32 cellular contexts compared by ENCODE assay signal in genomic region chr3:139518296-139518695, GRCh38. TPM values are rescaled to one million over a fixed set of nuclear protein-coding genes. Genes with fewer than 3 reads are reported as not detected.
"Had no signal": no experiment of that assay in that cellular context is flagged by ENCODE, and none has a peak within 500 bp of the region (broad histone marks: within the 10 kb centered on the region; RNA-seq: fewer than 3 reads in every experiment).

No MANE protein-coding gene starts in this region.

- H3K4me3 ChIP-seq: ascending aorta, breast epithelium, cardiac muscle cell, colonic mucosa, gastrocnemius medialis had no signal

- H3K27ac ChIP-seq: ascending aorta, breast epithelium, cardiac muscle cell, colonic mucosa, foreskin keratinocyte, gastrocnemius medialis had no signal

- H3K27me3 Mint-ChIP-seq: activated B cell treated with CpG ODN at 0.5 μM for 24 hours; activated CD4-positive, alpha-beta memory T cell treated with anti-CD3 and anti-CD28 coated beads, Interleukin-2, amount 10 ng/mL, durations not matched to agents 7 days and 5 days; activated CD4-positive, alpha-beta T cell treated with anti-CD3 and anti-CD28 coated beads, Interleukin-2, amount 10 ng/mL, durations not matched to agents 7 days and 5 days; activated T-cell treated with anti-CD3 and anti-CD28 coated beads, Interleukin-2, amount 50 U/mL, for 24 hours; brain had no signal

- H3K4me1 Mint-ChIP-seq: activated B cell treated with CpG ODN at 0.5 μM for 24 hours; activated CD4-positive, alpha-beta memory T cell treated with anti-CD3 and anti-CD28 coated beads, Interleukin-2, amount 10 ng/mL, durations not matched to agents 7 days and 5 days; activated CD4-positive, alpha-beta T cell treated with anti-CD3 and anti-CD28 coated beads, Interleukin-2, amount 10 ng/mL, durations not matched to agents 7 days and 5 days; activated naive CD4-positive, alpha-beta T cell treated with anti-CD3 and anti-CD28 coated beads, Interleukin-2, amount 10 ng/mL, durations not matched to agents 7 days and 5 days; activated naive CD8-positive, alpha-beta T cell treated with anti-CD3 and anti-CD28 coated beads, Interleukin-2, amount 10 ng/mL, durations not matched to agents 7 days and 5 days; brain had no signal

- H3K9me3 Mint-ChIP-seq: activated B cell treated with CpG ODN at 0.5 μM for 24 hours; activated CD4-positive, alpha-beta memory T cell treated with anti-CD3 and anti-CD28 coated beads, Interleukin-2, amount 10 ng/mL, durations not matched to agents 7 days and 5 days; activated CD4-positive, alpha-beta T cell treated with anti-CD3 and anti-CD28 coated beads, Interleukin-2, amount 10 ng/mL, durations not matched to agents 7 days and 5 days; activated naive CD4-positive, alpha-beta T cell treated with anti-CD3 and anti-CD28 coated beads, Interleukin-2, amount 10 ng/mL, durations not matched to agents 7 days and 5 days; activated naive CD4-positive, alpha-beta T cell treated with anti-CD3 and anti-CD28 coated beads, Interleukin-2, amount 50 U/mL, for 72 hours; activated naive CD8-positive, alpha-beta T cell treated with anti-CD3 and anti-CD28 coated beads, Interleukin-2, amount 10 ng/mL, durations not matched to agents 7 days and 5 days; activated T-cell treated with anti-CD3 and anti-CD28 coated beads, Interleukin-2, amount 50 U/mL, for 24 hours; activated T-cell treated with anti-CD3 and anti-CD28 coated beads, Interleukin-2, amount 50 U/mL, for 72 hours; brain; T-helper 2 cell treated with Interferon-gamma antibody and Interleukin-4, amounts not matched to agents 5 μg/mL and 100 μg/mL, for 36 hours had no signal

- H3K27ac Mint-ChIP-seq: activated B cell treated with CpG ODN at 0.5 μM for 24 hours; activated CD4-positive, alpha-beta memory T cell treated with anti-CD3 and anti-CD28 coated beads, Interleukin-2, amount 10 ng/mL, durations not matched to agents 7 days and 5 days; activated CD4-positive, alpha-beta T cell treated with anti-CD3 and anti-CD28 coated beads, Interleukin-2, amount 10 ng/mL, durations not matched to agents 7 days and 5 days; activated naive CD4-positive, alpha-beta T cell treated with anti-CD3 and anti-CD28 coated beads, Interleukin-2, amount 10 ng/mL, durations not matched to agents 7 days and 5 days; activated naive CD4-positive, alpha-beta T cell treated with anti-CD3 and anti-CD28 coated beads, Interleukin-2, amount 50 U/mL, for 72 hours; activated naive CD8-positive, alpha-beta T cell treated with anti-CD3 and anti-CD28 coated beads, Interleukin-2, amount 10 ng/mL, durations not matched to agents 7 days and 5 days; activated T-cell treated with anti-CD3 and anti-CD28 coated beads, Interleukin-2, amount 50 U/mL, for 24 hours; activated T-cell treated with anti-CD3 and anti-CD28 coated beads, Interleukin-2, amount 50 U/mL, for 72 hours; T-helper 17 cell; T-helper 2 cell treated with Interferon-gamma antibody and Interleukin-4, amounts not matched to agents 5 μg/mL and 100 μg/mL, for 36 hours had no signal

- DNase-seq: activated B cell treated with CpG ODN at 0.5 μM for 24 hours; activated CD4-positive, alpha-beta T cell treated with anti-CD3 and anti-CD28 coated beads, Interleukin-2, amount 10 ng/mL, durations not matched to agents 7 days and 5 days; activated CD4-positive, alpha-beta T cell treated with anti-CD3 and anti-CD28 coated beads, Interleukin-2, amount 50 U/mL, for 4 hours; activated CD8-positive, alpha-beta memory T cell treated with anti-CD3 and anti-CD28 coated beads, Interleukin-2, amount 50 U/mL, for 48 hours; activated gamma-delta T cell; activated naive CD4-positive, alpha-beta T cell; activated naive CD4-positive, alpha-beta T cell treated with anti-CD3 and anti-CD28 coated beads, Interleukin-2, amount 10 ng/mL, durations not matched to agents 7 days and 5 days; activated naive CD8-positive, alpha-beta T cell treated with anti-CD3 and anti-CD28 coated beads, Interleukin-2, amount 10 ng/mL, durations not matched to agents 7 days and 5 days; activated T-cell treated with anti-CD3 and anti-CD28 coated beads for 4 hours; activated T-cell treated with anti-CD3 and anti-CD28 coated beads, Interleukin-2, amount 50 U/mL, for 24 hours; activated T-cell treated with anti-CD3 and anti-CD28 coated beads, Interleukin-2, amount 50 U/mL, for 72 hours; central memory CD4-positive, alpha-beta T cell; cerebellar nuclear complex; colonic mucosa; dermis blood vessel endothelial cell; effector CD8-positive, alpha-beta T cell; foreskin keratinocyte; gastrocnemius medialis; glutamatergic neuron; T-helper 1 cell; T-helper 17 cell; T1000 had no signal

- ATAC-seq: activated CD4-positive, CD25-positive, alpha-beta regulatory T cell treated with anti-CD3 and anti-CD28 coated beads, Interleukin-2, amount 50 U/mL, for 24 hours; activated naive CD4-positive, alpha-beta T cell treated with anti-CD3 and anti-CD28 coated beads, Interleukin-2, amount 50 U/mL, for 72 hours; activated T-cell treated with anti-CD3 and anti-CD28 coated beads, Interleukin-2, amount 50 U/mL, for 72 hours; esophagus mucosa; foreskin keratinocyte; T-helper 17 cell had no signal

- H3K4me3 Mint-ChIP-seq: activated B cell treated with CpG ODN at 0.5 μM for 24 hours; activated CD4-positive, alpha-beta memory T cell treated with anti-CD3 and anti-CD28 coated beads, Interleukin-2, amount 10 ng/mL, durations not matched to agents 7 days and 5 days; activated CD4-positive, alpha-beta T cell treated with anti-CD3 and anti-CD28 coated beads, Interleukin-2, amount 10 ng/mL, durations not matched to agents 7 days and 5 days; activated naive CD4-positive, alpha-beta T cell treated with anti-CD3 and anti-CD28 coated beads, Interleukin-2, amount 10 ng/mL, durations not matched to agents 7 days and 5 days; activated naive CD8-positive, alpha-beta T cell treated with anti-CD3 and anti-CD28 coated beads, Interleukin-2, amount 10 ng/mL, durations not matched to agents 7 days and 5 days; activated T-cell treated with anti-CD3 and anti-CD28 coated beads, Interleukin-2, amount 50 U/mL, for 24 hours; activated T-cell treated with anti-CD3 and anti-CD28 coated beads, Interleukin-2, amount 50 U/mL, for 72 hours; brain; T-helper 17 cell; T-helper 2 cell treated with Interferon-gamma antibody and Interleukin-4, amounts not matched to agents 5 μg/mL and 100 μg/mL, for 36 hours had no signal

- H3K36me3 Mint-ChIP-seq: activated naive CD4-positive, alpha-beta T cell treated with anti-CD3 and anti-CD28 coated beads, Interleukin-2, amount 10 ng/mL, durations not matched to agents 7 days and 5 days; activated naive CD4-positive, alpha-beta T cell treated with anti-CD3 and anti-CD28 coated beads, Interleukin-2, amount 50 U/mL, for 72 hours; activated naive CD8-positive, alpha-beta T cell treated with anti-CD3 and anti-CD28 coated beads, Interleukin-2, amount 10 ng/mL, durations not matched to agents 7 days and 5 days had no signal

RNA-seq across cellular contexts. Expression of gene RBP1, which starts 21.2 kb away (rescaled TPM):
- total RNA-seq: activated B cell treated with CpG ODN at 0.5 μM for 24 hours; activated CD4-positive, alpha-beta memory T cell treated with anti-CD3 and anti-CD28 coated beads, Interleukin-2, amount 10 ng/mL, durations not matched to agents 7 days and 5 days; activated CD4-positive, alpha-beta T cell treated with anti-CD3 and anti-CD28 coated beads, Interleukin-2, amount 10 ng/mL, durations not matched to agents 7 days and 5 days; activated naive CD4-positive, alpha-beta T cell treated with anti-CD3 and anti-CD28 coated beads, Interleukin-2, amount 50 U/mL, for 72 hours; activated naive CD8-positive, alpha-beta T cell treated with anti-CD3 and anti-CD28 coated beads, Interleukin-2, amount 10 ng/mL, durations not matched to agents 7 days and 5 days; activated T-cell treated with anti-CD3 and anti-CD28 coated beads, Interleukin-2, amount 50 U/mL, for 72 hours; T-helper 17 cell had no signal

RNA-seq across cellular contexts. Expression of gene RBP2, which starts 42.0 kb away (rescaled TPM):
- total RNA-seq: activated B cell treated with CpG ODN at 0.5 μM for 24 hours; activated CD4-positive, alpha-beta memory T cell treated with anti-CD3 and anti-CD28 coated beads, Interleukin-2, amount 10 ng/mL, durations not matched to agents 7 days and 5 days; activated CD4-positive, alpha-beta T cell treated with anti-CD3 and anti-CD28 coated beads, Interleukin-2, amount 10 ng/mL, durations not matched to agents 7 days and 5 days; activated naive CD4-positive, alpha-beta T cell treated with anti-CD3 and anti-CD28 coated beads, Interleukin-2, amount 50 U/mL, for 72 hours; activated naive CD8-positive, alpha-beta T cell treated with anti-CD3 and anti-CD28 coated beads, Interleukin-2, amount 10 ng/mL, durations not matched to agents 7 days and 5 days; activated T-cell treated with anti-CD3 and anti-CD28 coated beads, Interleukin-2, amount 50 U/mL, for 72 hours; ascending aorta; cardiac muscle cell; dermis blood vessel endothelial cell; epithelial cell of proximal tubule; esophagus mucosa; foreskin keratinocyte; gastrocnemius medialis; T-helper 17 cell had no signal
